In the genomic region with DNA sequence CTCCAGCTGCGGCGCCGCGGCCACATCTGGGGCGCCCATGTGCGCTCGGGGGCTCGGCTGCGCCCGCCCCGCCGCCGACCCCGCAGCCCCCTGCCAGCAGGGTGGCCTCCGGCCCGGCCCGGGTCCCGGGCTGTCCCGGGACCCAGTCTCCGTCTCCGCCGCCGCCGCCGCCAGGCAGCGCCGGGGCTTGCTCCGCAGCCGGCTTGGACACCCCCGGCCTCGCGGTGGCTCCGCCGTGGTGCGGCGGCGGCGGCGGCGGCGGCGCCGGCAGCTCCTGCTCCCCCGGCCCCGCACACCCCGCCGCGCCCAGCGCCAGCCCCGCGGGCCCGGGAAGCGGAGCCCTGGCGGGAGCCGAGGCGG, we compare ENCODE assay signal across 8 cellular contexts. TPM values are rescaled to one million over a fixed set of nuclear protein-coding genes. Genes with fewer than 3 reads are reported as not detected.
DNase-seq lines count a peak whose midpoint lies in the region; ATAC-seq, FAIRE-seq and TF ChIP-seq lines count a peak whose summit lies in the region.

No MANE protein-coding gene starts in this region.

- intact Hi-C loops in spleen (cut with DNase I; ENCODE audit: low total_unique reads), result no loop called here

- no peak for TF ChIP-seq POLR2A in spleen (IDR thresholded peaks at IDR 0.05)

- peak overlapping the region in 1 of 2 donors; percentile 72 for H3K27ac ChIP-seq in coronary artery
- peak overlapping the region in 1 of 8 donors; percentile 30 for H3K27ac ChIP-seq in spleen

- TF ChIP-seq CTCF in coronary artery (IDR thresholded peaks at IDR 0.05) (no peak), spleen (IDR thresholded peaks at IDR 0.05 in 8 of 11, conservative IDR thresholded peaks at IDR 0.05 in 3 of 11) (no peak), D721Med (IDR thresholded peaks at IDR 0.05; ENCODE audit: insufficient read depth, missing control alignments) (no peak)

- H3K4me3 ChIP-seq in coronary artery (peak overlapping the region; percentile 81), spleen (peak overlapping the region in 7 of 8 donors; percentile 33 to 72 (median 44))

- peaks cover 10 to 30% (median 20%) of the 10 kb centered on the region in 6 donors for H3K4me1 ChIP-seq in spleen

- H3K27me3 ChIP-seq in spleen (replicated peaks in 1 of 7), result peaks cover 0 to 78% (median 41%) of the 10 kb centered on the region in 7 donors

- no peak for DNase-seq in coronary artery (ENCODE audit: low spot score)
- DNase-seq in spleen, result no peak
- DNase-seq in SKM-1 treated with dmso at 0.1 percent for 144 hours (lab: John Stamatoyannopoulos, UW; ENCODE audit: unreplicated experiment), result no peak
- no peak for DNase-seq in D721Med (ENCODE audit: insufficient read length, low spot score)

- no peaks in the 10 kb centered on the region for H3K36me3 ChIP-seq in spleen

- ATAC-seq in GM19452 (IDR thresholded peaks at IDR 0.05; ENCODE audit: unreplicated experiment) (peak; percentile 46), HG03135 (IDR thresholded peaks at IDR 0.05; ENCODE audit: unreplicated experiment) (peak; percentile 35), GM21723 (IDR thresholded peaks at IDR 0.05; ENCODE audit: unreplicated experiment) (no peak), HG03095 (IDR thresholded peaks at IDR 0.05; ENCODE audit: unreplicated experiment) (no peak)

- no peak for FAIRE-seq in D721Med (lab: Jason Lieb, UNC)

- peaks cover 0 to 3% (median 0%) of the 10 kb centered on the region in 8 donors for H3K9me3 ChIP-seq in spleen

- 0 to 2% (median 1%) methylated on average over 12 to 54 of the region's 56 CpGs for WGBS in spleen, 5 donors

RNA-seq across cellular contexts. Expression of a gene that starts 0.2 kb away (rescaled TPM):
- total RNA-seq in spleen, result 10 to 100 TPM in 5 of 7 donors, 1 to 10 TPM in 2; 1.1 to 19.5 (median 14.0) TPM
- 1 to 10 TPM in 2 of 3 donors, under 1 TPM in 1; 0.46 to 1.7 (median 1.6) TPM for polyA plus RNA-seq in spleen

Comparison
In these comparisons a context has a peak if more than half of its experiments do, and no peak if none do; other contexts are left out.
1. ATAC-seq: peak in GM19452 (single experiment) and HG03135 (single experiment); none in GM21723 (single experiment) and HG03095 (single experiment).